ENCODE assay signal across 16 cellular contexts in the genomic region with DNA sequence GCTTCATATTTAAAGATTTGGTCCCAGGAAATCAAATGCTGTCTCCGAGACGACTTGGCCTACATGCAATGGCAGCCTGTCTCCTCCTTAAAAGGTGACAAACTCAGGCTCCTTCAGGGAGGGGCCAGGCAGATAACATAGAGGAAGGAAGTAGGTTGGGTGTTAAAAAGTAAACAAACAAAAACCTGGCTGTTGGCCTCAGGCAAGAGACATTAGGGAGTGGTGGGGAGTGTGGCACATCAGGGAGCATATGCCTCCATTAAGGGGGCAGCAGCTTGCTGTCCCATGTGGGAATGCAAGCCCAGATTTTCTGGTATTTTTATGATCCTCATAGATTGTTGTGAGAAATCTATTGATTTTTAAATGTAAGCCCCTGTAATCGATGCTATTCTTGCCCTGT.
"Had no signal": no experiment of that assay in that cellular context is flagged by ENCODE, and none has a peak within 500 bp of the region (broad histone marks: within the 10 kb centered on the region; RNA-seq: fewer than 3 reads in every experiment).

No MANE protein-coding gene starts in this region.

- H3K4me3 ChIP-seq: heart right ventricle, upper lobe of left lung had no signal

- H3K9me3 Mint-ChIP-seq: stimulated activated naive CD8-positive, alpha-beta T cell treated with anti-CD3 and anti-CD28 coated beads, Interleukin-15, Interleukin-2, amounts not matched to agents 100 ng/mL and 50 ng/mL, for 24 hours had no signal

- H3K27ac Mint-ChIP-seq: activated CD4-positive, alpha-beta memory T cell treated with anti-CD3 and anti-CD28 coated beads, Interleukin-2, amount 10 ng/mL, durations not matched to agents 7 days and 5 days; stimulated activated naive CD8-positive, alpha-beta T cell treated with anti-CD3 and anti-CD28 coated beads, Interleukin-15, Interleukin-2, amounts not matched to agents 100 ng/mL and 50 ng/mL, for 24 hours had no signal

- H3K27ac ChIP-seq: upper lobe of left lung had no signal

- H3K4me1 ChIP-seq: upper lobe of left lung had no signal

- H3K4me1 Mint-ChIP-seq: naive B cell had no signal

- H3K36me3 ChIP-seq: heart right ventricle, upper lobe of left lung had no signal

- H3K9me3 ChIP-seq: heart right ventricle, upper lobe of left lung had no signal

- FAIRE-seq: endometrium had no signal

- H3K27me3 ChIP-seq: heart right ventricle, upper lobe of left lung had no signal

- H3K36me3 Mint-ChIP-seq: naive B cell had no signal

- H3K27me3 Mint-ChIP-seq: activated CD4-positive, alpha-beta memory T cell treated with anti-CD3 and anti-CD28 coated beads, Interleukin-2, amount 10 ng/mL, durations not matched to agents 7 days and 5 days; naive B cell; stimulated activated naive CD8-positive, alpha-beta T cell treated with anti-CD3 and anti-CD28 coated beads, Interleukin-15, Interleukin-2, amounts not matched to agents 100 ng/mL and 50 ng/mL, for 24 hours had no signal

- DNase-seq: activated CD4-positive, alpha-beta memory T cell treated with anti-CD3 and anti-CD28 coated beads, Interleukin-2, amount 10 ng/mL, durations not matched to agents 7 days and 5 days; activated CD4-positive, alpha-beta T cell treated with anti-CD3 and anti-CD28 coated beads for 1 hour; activated CD8-positive, alpha-beta memory T cell treated with anti-CD3 and anti-CD28 coated beads, Interleukin-2, amount 50 U/mL, for 48 hours; activated naive CD4-positive, alpha-beta T cell; foreskin melanocyte; islet precursor cell; left ventricle myocardium superior; midbrain; naive B cell; nucleus accumbens; stimulated activated CD4-positive, alpha-beta T cell treated with anti-CD3 and anti-CD28 coated beads, Interleukin-15, amount 100 ng/mL, for 24 hours; stimulated activated CD4-positive, alpha-beta T cell treated with anti-CD3 and anti-CD28 coated beads, Interleukin-4, amount 100 ng/mL, for 24 hours had no signal

- H3K4me3 Mint-ChIP-seq: activated CD4-positive, alpha-beta memory T cell treated with anti-CD3 and anti-CD28 coated beads, Interleukin-2, amount 10 ng/mL, durations not matched to agents 7 days and 5 days; naive B cell; stimulated activated naive CD8-positive, alpha-beta T cell treated with anti-CD3 and anti-CD28 coated beads, Interleukin-15, Interleukin-2, amounts not matched to agents 100 ng/mL and 50 ng/mL, for 24 hours had no signal
